In the genomic region with DNA sequence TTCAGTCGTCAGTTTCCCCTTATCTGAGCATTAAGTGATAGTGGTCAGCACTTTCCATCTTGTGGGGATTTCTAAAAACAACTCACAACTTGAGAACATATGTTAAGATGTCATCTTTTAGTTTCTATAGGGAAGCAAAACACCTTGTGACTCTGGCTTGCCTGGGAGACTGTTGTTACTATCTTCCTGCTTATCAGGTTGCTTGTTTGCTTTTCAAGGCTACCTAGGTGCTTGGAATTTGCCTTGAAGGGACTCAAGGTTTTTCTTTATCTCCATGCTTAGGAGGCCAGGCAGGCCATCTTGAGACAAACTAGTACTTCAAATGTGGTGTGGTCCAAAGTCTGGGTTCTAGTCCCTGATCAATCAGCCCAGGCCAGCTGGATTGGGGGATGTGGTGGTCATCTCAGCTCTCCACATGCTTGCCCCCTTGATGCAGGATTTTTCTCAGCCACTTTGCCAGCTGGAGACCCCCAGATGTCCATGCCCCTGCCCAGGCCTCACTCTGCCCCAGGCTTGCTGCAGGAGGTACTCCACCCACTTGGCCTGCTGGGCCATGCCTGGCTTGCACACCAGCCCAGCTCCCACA, we compare ENCODE assay signal across 22 cellular contexts.
"Had no signal": no experiment of that assay in that cellular context is flagged by ENCODE, and none has a peak within 500 bp of the region (broad histone marks: within the 10 kb centered on the region; RNA-seq: fewer than 3 reads in every experiment).

No MANE protein-coding gene starts in this region.

- H3K9me3 ChIP-seq: right lobe of liver, transverse colon, vagina had no signal

- H3K27me3 Mint-ChIP-seq: activated CD4-positive, alpha-beta memory T cell treated with anti-CD3 and anti-CD28 coated beads for 36 hours; activated CD4-positive, alpha-beta T cell treated with anti-CD3 and anti-CD28 coated beads for 36 hours; activated naive CD4-positive, alpha-beta T cell treated with anti-CD3 and anti-CD28 coated beads, Interleukin-2, amount 10 ng/mL, durations not matched to agents 7 days and 5 days; stimulated activated memory B cell treated with anti-CD40 and anti-IgM and Interleukin-4, amounts not matched to agents 10 μg/mL and 1 μg/mL and 100 μg/mL, for 72 hours had no signal

- H3K27ac ChIP-seq: body of pancreas, left ventricle myocardium inferior, right lobe of liver, skin epidermis, transverse colon, vagina had no signal

- H3K4me1 ChIP-seq: body of pancreas, left ventricle myocardium inferior, right lobe of liver, transverse colon, vagina had no signal

- H3K4me3 Mint-ChIP-seq: activated CD4-positive, alpha-beta memory T cell treated with anti-CD3 and anti-CD28 coated beads for 36 hours; activated CD4-positive, alpha-beta T cell treated with anti-CD3 and anti-CD28 coated beads for 36 hours; activated naive CD4-positive, alpha-beta T cell treated with anti-CD3 and anti-CD28 coated beads, Interleukin-2, amount 10 ng/mL, durations not matched to agents 7 days and 5 days; nephron progenitor cell; stimulated activated memory B cell treated with anti-CD40 and anti-IgM and Interleukin-4, amounts not matched to agents 10 μg/mL and 1 μg/mL and 100 μg/mL, for 72 hours; T-helper 1 cell treated with Interleukin-12 subunit alpha and Interleukin-12 subunit beta and Interleukin-4 antibody, amounts not matched to agents 30 μg/mL and 1 μg/mL, for 36 hours; WTC11 had no signal

- H3K27me3 ChIP-seq: body of pancreas, right lobe of liver, transverse colon, vagina had no signal

- H3K36me3 ChIP-seq: left ventricle myocardium inferior, right lobe of liver, transverse colon, vagina had no signal

- H3K4me3 ChIP-seq: body of pancreas, left ventricle myocardium inferior, right lobe of liver, skin epidermis, transverse colon, vagina had no signal

- H3K4me1 Mint-ChIP-seq: activated CD4-positive, alpha-beta T cell treated with anti-CD3 and anti-CD28 coated beads for 36 hours; activated naive CD4-positive, alpha-beta T cell treated with anti-CD3 and anti-CD28 coated beads, Interleukin-2, amount 10 ng/mL, durations not matched to agents 7 days and 5 days; stimulated activated memory B cell treated with anti-CD40 and anti-IgM and Interleukin-4, amounts not matched to agents 10 μg/mL and 1 μg/mL and 100 μg/mL, for 72 hours had no signal

- DNase-seq: activated CD4-positive, alpha-beta memory T cell treated with anti-CD3 and anti-CD28 coated beads for 36 hours; activated CD4-positive, alpha-beta T cell treated with anti-CD3 and anti-CD28 coated beads for 36 hours; activated effector memory CD4-positive, alpha-beta T cell treated with Interleukin-2 at 50 U/mL for 16 hours; activated naive CD4-positive, alpha-beta T cell treated with anti-CD3 and anti-CD28 coated beads, Interleukin-2, amount 10 ng/mL, durations not matched to agents 7 days and 5 days; activated T-cell treated with anti-CD3 and anti-CD28 coated beads, Interleukin-2, amount 50 U/mL, for 48 hours; amygdala; body of pancreas; effector CD8-positive, alpha-beta T cell; foreskin melanocyte; left ventricle myocardium inferior; mammary epithelial cell; nephron progenitor cell; nucleus accumbens; right lobe of liver; stimulated activated CD4-positive, alpha-beta T cell treated with anti-CD3 and anti-CD28 coated beads, Interleukin-15, amount 100 ng/mL, for 24 hours; T1000; transverse colon had no signal

- H3K27ac Mint-ChIP-seq: activated CD4-positive, alpha-beta memory T cell treated with anti-CD3 and anti-CD28 coated beads for 36 hours; activated CD4-positive, alpha-beta T cell treated with anti-CD3 and anti-CD28 coated beads for 36 hours; activated naive CD4-positive, alpha-beta T cell treated with anti-CD3 and anti-CD28 coated beads, Interleukin-2, amount 10 ng/mL, durations not matched to agents 7 days and 5 days; stimulated activated memory B cell treated with anti-CD40 and anti-IgM and Interleukin-4, amounts not matched to agents 10 μg/mL and 1 μg/mL and 100 μg/mL, for 72 hours; T-helper 1 cell treated with Interleukin-12 subunit alpha and Interleukin-12 subunit beta and Interleukin-4 antibody, amounts not matched to agents 30 μg/mL and 1 μg/mL, for 36 hours; WTC11 had no signal

- H3K36me3 Mint-ChIP-seq: activated CD4-positive, alpha-beta memory T cell treated with anti-CD3 and anti-CD28 coated beads for 36 hours; activated naive CD4-positive, alpha-beta T cell treated with anti-CD3 and anti-CD28 coated beads, Interleukin-2, amount 10 ng/mL, durations not matched to agents 7 days and 5 days; stimulated activated memory B cell treated with anti-CD40 and anti-IgM and Interleukin-4, amounts not matched to agents 10 μg/mL and 1 μg/mL and 100 μg/mL, for 72 hours had no signal

- H3K9me3 Mint-ChIP-seq: activated CD4-positive, alpha-beta memory T cell treated with anti-CD3 and anti-CD28 coated beads for 36 hours had no signal
